ENCODE assay signal across 8 cellular contexts in genomic region chr11:64652586-64653387, GRCh38.
DNase-seq lines count a peak whose midpoint lies in the region; ATAC-seq and TF ChIP-seq lines count a peak whose summit lies in the region.

No MANE protein-coding gene starts in this region.

- no peaks in the 10 kb centered on the region for H3K4me1 Mint-ChIP-seq in activated CD8-positive, alpha-beta T cell treated with anti-CD3 and anti-CD28 coated beads, Interleukin-2, amount 10 ng/mL, durations not matched to agents 7 days and 5 days (ENCODE audit: low read depth)
- H3K4me1 Mint-ChIP-seq in effector memory CD8-positive, alpha-beta T cell (ENCODE audit: low read depth in 2 of 2) = peaks cover 4 to 7% of the 10 kb centered on the region in 2 donors
- peaks cover 6% of the 10 kb centered on the region for H3K4me1 Mint-ChIP-seq in mesothelial cell of epicardium

- no peak overlapping the region for H3K4me3 ChIP-seq in BE2C (ENCODE audit: low read depth, low read length)
- no peak overlapping the region for H3K4me3 ChIP-seq in HEK293 (ENCODE audit: low read depth, low read length)

- no peak overlapping the region for H3K27ac ChIP-seq in HEK293 (ENCODE audit: extremely low read depth, low read depth, low read length)

- peak; percentile 75 for DNase-seq in BE2C
- peak; percentile 18 for DNase-seq in NCI-H526 treated with DMSO at 0.1 percent for 48 hours (lab: John Stamatoyannopoulos, UW)
- peak; percentile 83 for DNase-seq in activated CD8-positive, alpha-beta T cell treated with anti-CD3 and anti-CD28 coated beads, Interleukin-2, amount 10 ng/mL, durations not matched to agents 7 days and 5 days
- peak; percentile 63 to 75 (median 68) for DNase-seq in effector memory CD8-positive, alpha-beta T cell
- peak; percentile 74 to 95 for DNase-seq in mesothelial cell of epicardium (ENCODE audit: low spot score in 2 of 2, unreplicated experiment in 2 of 2)
- peak; percentile 55 to 73 for DNase-seq in stimulated activated CD8-positive, alpha-beta memory T cell treated with anti-CD3 and anti-CD28 coated beads, Interleukin-2, amount 100 ng/mL, for 48 hours (ENCODE audit: low read depth in 2 of 2)
- no peak for DNase-seq in middle frontal gyrus (ENCODE audit: extremely low spot score, low spot score)

- H3K27ac Mint-ChIP-seq in activated CD8-positive, alpha-beta T cell treated with anti-CD3 and anti-CD28 coated beads, Interleukin-2, amount 10 ng/mL, durations not matched to agents 7 days and 5 days = no peak overlapping the region
- H3K27ac Mint-ChIP-seq in effector memory CD8-positive, alpha-beta T cell = no peak overlapping the region
- no peak overlapping the region for H3K27ac Mint-ChIP-seq in mesothelial cell of epicardium

- H3K9me3 Mint-ChIP-seq in activated CD8-positive, alpha-beta T cell treated with anti-CD3 and anti-CD28 coated beads, Interleukin-2, amount 10 ng/mL, durations not matched to agents 7 days and 5 days (ENCODE audit: insufficient read depth) = no peaks in the 10 kb centered on the region
- H3K9me3 Mint-ChIP-seq in effector memory CD8-positive, alpha-beta T cell = no peaks in the 10 kb centered on the region
- no peaks in the 10 kb centered on the region for H3K9me3 Mint-ChIP-seq in mesothelial cell of epicardium

- H3K4me1 ChIP-seq in BE2C (no peaks in the 10 kb centered on the region), HEK293 (ENCODE audit: control insufficient read depth, insufficient read depth, low read length) (no peaks in the 10 kb centered on the region)

- CTCF ChIA-PET in HEK293 (lab: Yijun Ruan, JAX) = interaction anchor here (0.5 to 9.8 kb wide), 34 partner anchors 9 to 448 kb away, joined by 3 to 90 read pairs (median 5); partner anchors contain the start of genes PRDX5, RASGRP2 and TRMT112
- CTCF ChIA-PET in activated CD8-positive, alpha-beta T cell treated with anti-CD3 and anti-CD28 coated beads, Interleukin-2, amount 10 ng/mL, durations not matched to agents 7 days and 5 days (lab: Charles Lee) = interaction anchor here (1.1 to 2.8 kb wide), 10 partner anchors 14 to 205 kb away, joined by 3 to 16 read pairs (median 4); no protein-coding TSS in a partner anchor

- H3K36me3 ChIP-seq in BE2C (no peaks in the 10 kb centered on the region), HEK293 (ENCODE audit: control insufficient read depth in 2 of 2, insufficient read depth in 1 of 2, low read length in 2 of 2) (no peaks in the 10 kb centered on the region)

- no peaks in the 10 kb centered on the region for H3K36me3 Mint-ChIP-seq in activated CD8-positive, alpha-beta T cell treated with anti-CD3 and anti-CD28 coated beads, Interleukin-2, amount 10 ng/mL, durations not matched to agents 7 days and 5 days (ENCODE audit: low read depth)
- H3K36me3 Mint-ChIP-seq in effector memory CD8-positive, alpha-beta T cell (ENCODE audit: insufficient read depth) = peaks cover 1% of the 10 kb centered on the region
- no peaks in the 10 kb centered on the region for H3K36me3 Mint-ChIP-seq in mesothelial cell of epicardium

- peak; percentile 78 for TF ChIP-seq CTCF in BE2C (IDR thresholded peaks at IDR 0.05; ENCODE audit: low read depth, low read length)
- peak; percentile 81 for TF ChIP-seq CTCF in HEK293 (tag by site-specific recombination; IDR thresholded peaks at IDR 0.05)
- TF ChIP-seq CTCF in mesothelial cell of epicardium (IDR thresholded peaks at IDR 0.05; ENCODE audit: unreplicated experiment) = peak; percentile 80

- no peak overlapping the region for H3K4me3 Mint-ChIP-seq in activated CD8-positive, alpha-beta T cell treated with anti-CD3 and anti-CD28 coated beads, Interleukin-2, amount 10 ng/mL, durations not matched to agents 7 days and 5 days
- no peak overlapping the region for H3K4me3 Mint-ChIP-seq in effector memory CD8-positive, alpha-beta T cell
- H3K4me3 Mint-ChIP-seq in mesothelial cell of epicardium = no peak overlapping the region

- POLR2A ChIA-PET in HEK293 (lab: Yijun Ruan, JAX) = interaction anchor here (0.6 kb wide), 1 partner anchor 421 kb away, joined by 6 read pairs; no protein-coding TSS in a partner anchor
- POLR2A ChIA-PET in activated CD8-positive, alpha-beta T cell treated with anti-CD3 and anti-CD28 coated beads, Interleukin-2, amount 10 ng/mL, durations not matched to agents 7 days and 5 days (lab: Charles Lee) = no interaction called here

- ATAC-seq in activated CD8-positive, alpha-beta T cell treated with anti-CD3 and anti-CD28 coated beads, Interleukin-2, amount 10 ng/mL, durations not matched to agents 7 days and 5 days = peak; percentile 79
- peak; percentile 79 for ATAC-seq in effector memory CD8-positive, alpha-beta T cell (replicated peaks)

- no peaks in the 10 kb centered on the region for H3K27me3 Mint-ChIP-seq in activated CD8-positive, alpha-beta T cell treated with anti-CD3 and anti-CD28 coated beads, Interleukin-2, amount 10 ng/mL, durations not matched to agents 7 days and 5 days (ENCODE audit: low read depth)
- peaks cover 9 to 49% of the 10 kb centered on the region in 2 donors for H3K27me3 Mint-ChIP-seq in effector memory CD8-positive, alpha-beta T cell
- H3K27me3 Mint-ChIP-seq in mesothelial cell of epicardium (ENCODE audit: low read depth) = peaks cover 23% of the 10 kb centered on the region

- H3K9me3 ChIP-seq in BE2C (no peaks in the 10 kb centered on the region), HEK293 (ENCODE audit: control insufficient read depth, insufficient read depth, low read depth, low read length) (no peaks in the 10 kb centered on the region)

- no peaks in the 10 kb centered on the region for H3K27me3 ChIP-seq in BE2C

TF ChIP-seq in HEK293, 187 proteins besides CTCF, POLR2A, EP300 and RAD21 (continues in another document):
- TF ChIP-seq ZNF24 (tag by site-specific recombination; IDR thresholded peaks at IDR 0.05) (no peak), ZNF843 (tag by site-specific recombination; IDR thresholded peaks at IDR 0.05) (no peak), PBX3 (CRISPR knock-in tag; IDR thresholded peaks at IDR 0.05) (no peak), ZNF571 (tag by site-specific recombination; IDR thresholded peaks at IDR 0.05) (no peak), PRDM10 (tag by site-specific recombination; IDR thresholded peaks at IDR 0.05) (no peak), ZNF398 (tag by site-specific recombination; IDR thresholded peaks at IDR 0.05) (no peak), ZNF423 (tag by site-specific recombination; IDR thresholded peaks at IDR 0.05) (no peak), ZNF416 (tag by site-specific recombination; IDR thresholded peaks at IDR 0.05) (no peak), ZNF629 (tag by site-specific recombination; IDR thresholded peaks at IDR 0.05) (no peak), TRIM28 (IDR thresholded peaks at IDR 0.05; ENCODE audit: borderline replicate concordance, low read length) (no peak), ZNF514 (tag by site-specific recombination; IDR thresholded peaks at IDR 0.05) (no peak), GLIS2 (tag by site-specific recombination; IDR thresholded peaks at IDR 0.05) (no peak), SP7 (tag by site-specific recombination; IDR thresholded peaks at IDR 0.05) (no peak), ZNF785 (tag by site-specific recombination; IDR thresholded peaks at IDR 0.05) (no peak)
